ENCODE assay signal across 8 cellular contexts in genomic region chr16:30526823-30527634, GRCh38. TPM values are rescaled to one million over a fixed set of nuclear protein-coding genes. Genes with fewer than 3 reads are reported as not detected.
DNase-seq lines count a peak whose midpoint lies in the region; ATAC-seq and TF ChIP-seq lines count a peak whose summit lies in the region.

No MANE protein-coding gene starts in this region.

- intact Hi-C loops in colonic mucosa (cut with DNase I): loop anchor here (5.0 kb wide), 1 partner anchor 80 kb away; the partner anchor contains the start of gene SEPHS2
- intact Hi-C loops in left colon (cut with DNase I, micrococcal nuclease): no loop called here

- H3K27ac ChIP-seq in colonic mucosa: peak overlapping the region; percentile 98

- peak overlapping the region; percentile 93 to 96 for H3K9ac ChIP-seq in colonic mucosa (ENCODE audit: low read depth in 2 of 2, low read length in 2 of 2)

- H3K4me3 ChIP-seq in colonic mucosa: peak overlapping the region; percentile 68

- no peaks in the 10 kb centered on the region for H3K9me3 ChIP-seq in colonic mucosa

- peak; percentile 42 for TF ChIP-seq CTCF in colonic mucosa (IDR thresholded peaks at IDR 0.05)

- H3K36me3 ChIP-seq in colonic mucosa: no peaks in the 10 kb centered on the region

- DNase-seq in C1 segment of cervical spinal cord (lab: John Stamatoyannopoulos, UW) (peak; percentile 86 to 99 (median 97)), GM19240 (ENCODE audit: insufficient read length, low spot score) (peak; percentile 97), NCI-H524 treated with DMSO at 0.1 percent for 48 hours (lab: John Stamatoyannopoulos, UW) (peak; percentile 96), colonic mucosa (peak; percentile 99), left colon (peak; percentile 99)
- peak; percentile 98 for DNase-seq in activated CD4-positive, alpha-beta T cell treated with anti-CD3 and anti-CD28 coated beads for 48 hours
- peak; percentile 77 to 92 for DNase-seq in stimulated activated CD4-positive, alpha-beta T cell treated with anti-CD3 and anti-CD28 coated beads, Interleukin-1b, Interleukin-23, amount 100 ng/mL, for 4 hours (ENCODE audit: low read depth in 2 of 2)

- H3K4me1 ChIP-seq in colonic mucosa: no peaks in the 10 kb centered on the region

- no peaks in the 10 kb centered on the region for H3K27me3 ChIP-seq in colonic mucosa

- peak; percentile 64 for ATAC-seq in HG03457 (IDR thresholded peaks at IDR 0.05; ENCODE audit: unreplicated experiment)
- ATAC-seq in left colon: peak; percentile 83

RNA-seq across cellular contexts. Expression of gene ZNF768, which starts 0.7 kb away (rescaled TPM):
- total RNA-seq in colonic mucosa (10 to 100 TPM; 58.6 to 63.2 TPM), left colon (10 to 100 TPM; 58.7 to 62.4 TPM)

RNA-seq across cellular contexts. Expression of gene ZNF747, which starts 7.6 kb away (rescaled TPM):
- total RNA-seq in colonic mucosa (10 to 100 TPM in 1 of 2 donors, 1 to 10 TPM in 1; 8.7 to 11.9 TPM), left colon (10 to 100 TPM in 1 of 2 donors, 1 to 10 TPM in 1; 9.8 to 11.7 TPM)

RNA-seq across cellular contexts. Expression of gene ZNF764, which starts 31.1 kb away (rescaled TPM):
- total RNA-seq in colonic mucosa (10 to 100 TPM in 1 of 2 donors, 1 to 10 TPM in 1; 9.0 to 11.1 TPM), left colon (10 to 100 TPM; 10.6 to 20.7 TPM)

RNA-seq across cellular contexts. Expression of gene ZNF688, which starts 44.5 kb away (rescaled TPM):
- total RNA-seq in colonic mucosa (10 to 100 TPM; 13.1 to 14.3 TPM), left colon (10 to 100 TPM; 16.6 to 24.4 TPM)

RNA-seq across cellular contexts. Expression of gene ITGAL, which starts 54.5 kb away (rescaled TPM):
- 1 to 10 TPM; 3.4 to 4.8 TPM for total RNA-seq in colonic mucosa
- 1 to 10 TPM; 6.7 to 7.3 TPM for total RNA-seq in left colon

Comparison
In these comparisons a context has a peak if more than half of its experiments do, and no peak if none do; other contexts are left out.
1. Peak in every context shown above with its lines: DNase-seq, ATAC-seq, H3K4me3 ChIP-seq and H3K27ac ChIP-seq.